Comparison of ENCODE assay signal across 8 cellular contexts in genomic region chr18:25351280-25351772, GRCh38. TPM values are rescaled to one million over a fixed set of nuclear protein-coding genes. Genes with fewer than 3 reads are reported as not detected.
DNase-seq lines count a peak whose midpoint lies in the region; ATAC-seq and TF ChIP-seq lines count a peak whose summit lies in the region.

No MANE protein-coding gene starts in this region.

- peak; percentile 20; the same call in 1 of the 2 replicates for TF ChIP-seq CTCF in SK-N-SH (IDR thresholded peaks at IDR 0.05)
- TF ChIP-seq CTCF in fibroblast of the aortic adventitia (IDR thresholded peaks at IDR 0.05; ENCODE audit: insufficient read depth, low read length) = no peak

- no peaks in the 10 kb centered on the region for H3K9me3 ChIP-seq in GM23248 (ENCODE audit: low read depth)
- no peaks in the 10 kb centered on the region for H3K9me3 ChIP-seq in SK-N-SH

- POLR2A ChIA-PET in SK-N-SH (lab: Yijun Ruan, JAX) = no interaction called here

- WGBS in GM23248 (ENCODE audit: low coverage in 1 of 2, low lambda C conversion rate in 2 of 2, missing lambda C conversion rate in 2 of 2), 2 experiments = 0 to 1% methylated on average over 16 to 20 of the region's 20 CpGs
- WGBS in SK-N-SH (ENCODE audit: low lambda C conversion rate) = under 1% methylated on average over 20 of the region's 20 CpGs

- DNase-seq in GM23248 (peak; percentile 40), SK-N-SH (no peak), fibroblast of the aortic adventitia (ENCODE audit: low read depth) (peak; percentile 10), retina (peak; percentile 72)
- DNase-seq in activated CD8-positive, alpha-beta memory T cell treated with anti-CD3 and anti-CD28 coated beads, Interleukin-2, amount 50 U/mL, for 48 hours = no peak

- peaks cover 28% of the 10 kb centered on the region for H3K79me2 ChIP-seq in GM23248 (ENCODE audit: insufficient read depth)
- H3K79me2 ChIP-seq in SK-N-SH (ENCODE audit: insufficient read depth) = peaks cover 21% of the 10 kb centered on the region; the same call in 1 of the 2 replicates

- H3K9me2 ChIP-seq in GM23248 (ENCODE audit: insufficient read depth) (no peaks in the 10 kb centered on the region), SK-N-SH (no peaks in the 10 kb centered on the region)

- CTCF ChIA-PET in SK-N-SH (lab: Yijun Ruan, JAX) = interaction anchor here (0.7 to 0.9 kb wide), 2 partner anchors 68 to 839 kb away, joined by 3 to 4 read pairs; no protein-coding TSS in a partner anchor

- in situ Hi-C loops in GM23248 (cut with MboI) = loop anchor here (10.0 to 25.0 kb wide), 2 partner anchors 477 to 536 kb away; no protein-coding TSS in a partner anchor

- H4K20me1 ChIP-seq in GM23248 (ENCODE audit: insufficient read depth) = no peaks in the 10 kb centered on the region
- no peaks in the 10 kb centered on the region for H4K20me1 ChIP-seq in SK-N-SH (ENCODE audit: insufficient read depth)

- H3K4me2 ChIP-seq in GM23248 (ENCODE audit: unreplicated experiment) (peak overlapping the region; percentile 97), SK-N-SH (peak overlapping the region; percentile 86)

- H3K4me1 ChIP-seq in GM23248 (ENCODE audit: insufficient read depth) (peaks cover 4% of the 10 kb centered on the region), SK-N-SH (ENCODE audit: control insufficient read depth in 1 of 2, insufficient read depth in 2 of 2, low read depth in 1 of 2, low read length in 1 of 2) (no peaks in the 10 kb centered on the region; a peak in 2 of 4 replicates)

- H3K36me3 ChIP-seq in GM23248 (ENCODE audit: low read depth) = no peaks in the 10 kb centered on the region
- H3K36me3 ChIP-seq in SK-N-SH (replicated peaks in 1 of 2; ENCODE audit: control insufficient read depth in 1 of 2, insufficient read depth in 2 of 2, low read length in 1 of 2) = no peaks in the 10 kb centered on the region

- no peaks in the 10 kb centered on the region; the same call in 1 of the 2 replicates for H3K27me3 ChIP-seq in GM23248 (replicated peaks; ENCODE audit: insufficient read depth)
- no peaks in the 10 kb centered on the region; the same call in 1 of the 2 replicates for H3K27me3 ChIP-seq in SK-N-SH (ENCODE audit: insufficient read depth)

- H3K27ac ChIP-seq in GM23248 (peak overlapping the region; percentile 86), SK-N-SH (ENCODE audit: low read depth in 2 of 2, low read length in 1 of 2) (peak overlapping the region; percentile 78 to 88)

- H3K4me3 ChIP-seq in GM23248 (peak overlapping the region; percentile 97), SK-N-SH (ENCODE audit: low read depth in 2 of 2, low read length in 1 of 2) (peak overlapping the region; percentile 80 to 94), fibroblast of the aortic adventitia (ENCODE audit: low read depth, low read length) (peak overlapping the region; percentile 75)

- TF ChIP-seq RAD21 in SK-N-SH (IDR thresholded peaks at IDR 0.05; ENCODE audit: low read length) = no peak

- H3F3A ChIP-seq in GM23248 (ENCODE audit: insufficient read depth) = peaks cover 18% of the 10 kb centered on the region
- peaks cover 15% of the 10 kb centered on the region for H3F3A ChIP-seq in SK-N-SH (replicated peaks; ENCODE audit: insufficient read depth)

- TF ChIP-seq EP300 in SK-N-SH (IDR thresholded peaks at IDR 0.05; ENCODE audit: borderline replicate concordance in 1 of 2, low read depth in 1 of 2, low read length in 1 of 2) = no peak

- no peak for ATAC-seq in HG03439 (IDR thresholded peaks at IDR 0.05; ENCODE audit: unreplicated experiment)
- ATAC-seq in HG02642 (IDR thresholded peaks at IDR 0.05; ENCODE audit: poor library complexity, unreplicated experiment) = no peak
- no peak for ATAC-seq in HG03139 (IDR thresholded peaks at IDR 0.05; ENCODE audit: unreplicated experiment)

- H2AFZ ChIP-seq in GM23248 (peak overlapping the region; percentile 98), SK-N-SH (ENCODE audit: low read depth) (peak overlapping the region; percentile 97)

- H3K9ac ChIP-seq in GM23248 (peak overlapping the region; percentile 90), SK-N-SH (peak overlapping the region; percentile 85)

TF ChIP-seq in SK-N-SH, 30 proteins besides CTCF, POLR2A, EP300 and RAD21:
- no peak for TF ChIP-seq MXI1 (IDR thresholded peaks at IDR 0.05; ENCODE audit: low read depth, low read length)
- no peak for TF ChIP-seq YY1 (IDR thresholded peaks at IDR 0.05; ENCODE audit: low read depth)

RNA-seq across cellular contexts. Expression of gene ZNF521, which starts 0.6 kb away (rescaled TPM):
- 12.1 and 17.9 TPM in 2 replicates for total RNA-seq in GM23248 (2014; rRNA removed; shearing (Covaris generic))
- 6.3 and 7.8 TPM in 2 replicates for polyA plus RNA-seq in GM23248 (2016; fragmentation: Nextera tagmentation; extraction: Ambion mirVana)
- polyA plus RNA-seq in SK-N-SH (2012; rRNA removed) = 14.1 and 17.8 TPM in 2 replicates
- polyA plus RNA-seq in SK-N-SH (2012; cell fraction: cytosol; rRNA removed) = 13.7 and 15.0 TPM in 2 replicates
- 18.3 and 37.6 TPM in 2 replicates for polyA plus RNA-seq in SK-N-SH (2012; cell fraction: nucleus; rRNA removed)
- 35.7 and 48.6 TPM in 2 replicates for total RNA-seq in fibroblast of the aortic adventitia (ENCODE audit: low replicate concordance)

Comparison
In these comparisons a context has a peak if more than half of its experiments do, and no peak if none do; other contexts are left out.
1. DNase-seq: peak in GM23248 (single experiment), fibroblast of the aortic adventitia (single experiment) and retina (single experiment); none in SK-N-SH (single experiment) and activated CD8-positive, alpha-beta memory T cell treated with anti-CD3 and anti-CD28 coated beads, Interleukin-2, amount 50 U/mL, for 48 hours (single experiment).
2. Peak in every context shown above with its lines, with median percentiles within 50 percentile points of each other: H3K4me3 ChIP-seq.